ENCODE assay signal across 8 cellular contexts in genomic region chr4:141220655-141221605, GRCh38. TPM values are rescaled to one million over a fixed set of nuclear protein-coding genes. Genes with fewer than 3 reads are reported as not detected.
DNase-seq lines count a peak whose midpoint lies in the region; ATAC-seq and TF ChIP-seq lines count a peak whose summit lies in the region.

ZNF330 (plus strand) TSS chr4:141220895; CDS start chr4:141222372, 1,477 bp downstream.

- H3K27ac ChIP-seq in KMS-11 = peak within 1 kb of the TSS; percentile 86

- ATAC-seq in GM21737 (IDR thresholded peaks at IDR 0.05; ENCODE audit: unreplicated experiment) = peak; percentile 91

- H3K9me3 Mint-ChIP-seq in nephron = no peaks in the 10 kb centered on the region
- H3K9me3 Mint-ChIP-seq in stimulated activated naive CD8-positive, alpha-beta T cell treated with anti-CD3 and anti-CD28 coated beads, Interleukin-15, Interleukin-2, amounts not matched to agents 100 ng/mL and 50 ng/mL, for 24 hours = no peaks in the 10 kb centered on the region

- peak within 1 kb of the TSS; percentile 95 to 99 (median 96) for H3K4me3 Mint-ChIP-seq in nephron
- H3K4me3 Mint-ChIP-seq in stimulated activated naive CD8-positive, alpha-beta T cell treated with anti-CD3 and anti-CD28 coated beads, Interleukin-15, Interleukin-2, amounts not matched to agents 100 ng/mL and 50 ng/mL, for 24 hours = peak within 1 kb of the TSS; percentile 95

- peak; percentile 42 for TF ChIP-seq CTCF in KMS-11 (conservative IDR thresholded peaks at IDR 0.05; ENCODE audit: low read depth, low read length)
- TF ChIP-seq CTCF in fibroblast of the aortic adventitia (IDR thresholded peaks at IDR 0.05; ENCODE audit: insufficient read depth, low read length) = peak; percentile 15
- TF ChIP-seq CTCF in nephron (IDR thresholded peaks at IDR 0.05; ENCODE audit: unreplicated experiment in 3 of 3) = peak in 1 of 3 experiments; percentile 29

- H3K27me3 ChIP-seq in KMS-11 (ENCODE audit: insufficient read depth, low read depth) = no peaks in the 10 kb centered on the region

- H2AFZ ChIP-seq in KMS-11 (ENCODE audit: low read depth) = peak within 1 kb of the TSS; percentile 83

- H4K20me1 ChIP-seq in KMS-11 (ENCODE audit: insufficient read depth) = no peaks in the 10 kb centered on the region; the same call in 1 of the 2 replicates

- TF ChIP-seq POLR2A in Raji (IDR thresholded peaks at IDR 0.05; ENCODE audit: insufficient read depth, low read depth, low read length) = peak; percentile 95

- H3K4me2 ChIP-seq in KMS-11 = peak within 1 kb of the TSS; percentile 73

- H3K27ac Mint-ChIP-seq in nephron = peak within 1 kb of the TSS; percentile 45 to 92 (median 86)
- H3K27ac Mint-ChIP-seq in stimulated activated naive CD8-positive, alpha-beta T cell treated with anti-CD3 and anti-CD28 coated beads, Interleukin-15, Interleukin-2, amounts not matched to agents 100 ng/mL and 50 ng/mL, for 24 hours = peak within 1 kb of the TSS; percentile 95

- H3K79me2 ChIP-seq in KMS-11 (ENCODE audit: insufficient read depth, low read depth) = peaks cover 48% of the 10 kb centered on the region

- DNase-seq in ELF-1 (ENCODE audit: low read depth, low spot score) = peak; percentile 97
- DNase-seq in activated effector memory CD4-positive, alpha-beta T cell treated with anti-CD3 and anti-CD28 coated beads, Interleukin-2, amount 50 U/mL, for 16 hours = peak; percentile 96
- DNase-seq in fibroblast of the aortic adventitia (ENCODE audit: low read depth) = peak; percentile 94

- no peaks in the 10 kb centered on the region; the same call in 1 of the 2 replicates for H3K36me3 ChIP-seq in KMS-11 (ENCODE audit: insufficient read depth)

- H3K9ac ChIP-seq in KMS-11 = peak within 1 kb of the TSS; percentile 98

- H3K36me3 Mint-ChIP-seq in nephron (ENCODE audit: low read depth) = peaks cover 18% of the 10 kb centered on the region
- peaks cover 42% of the 10 kb centered on the region for H3K36me3 Mint-ChIP-seq in stimulated activated naive CD8-positive, alpha-beta T cell treated with anti-CD3 and anti-CD28 coated beads, Interleukin-15, Interleukin-2, amounts not matched to agents 100 ng/mL and 50 ng/mL, for 24 hours (ENCODE audit: low read depth)

- peaks cover 7% of the 10 kb centered on the region for H3K27me3 Mint-ChIP-seq in nephron (ENCODE audit: low read depth)
- peaks cover 7% of the 10 kb centered on the region for H3K27me3 Mint-ChIP-seq in stimulated activated naive CD8-positive, alpha-beta T cell treated with anti-CD3 and anti-CD28 coated beads, Interleukin-15, Interleukin-2, amounts not matched to agents 100 ng/mL and 50 ng/mL, for 24 hours

- H3K4me3 ChIP-seq in KMS-11 (IDR thresholded peaks at IDR 0.05; ENCODE audit: insufficient read depth, low read depth, low read length) = no peak within 1 kb of the TSS
- peak within 1 kb of the TSS; percentile 92 for H3K4me3 ChIP-seq in fibroblast of the aortic adventitia (ENCODE audit: low read depth, low read length)

- H3K4me1 Mint-ChIP-seq in nephron = peaks cover 27% of the 10 kb centered on the region
- H3K4me1 Mint-ChIP-seq in stimulated activated naive CD8-positive, alpha-beta T cell treated with anti-CD3 and anti-CD28 coated beads, Interleukin-15, Interleukin-2, amounts not matched to agents 100 ng/mL and 50 ng/mL, for 24 hours (ENCODE audit: low read depth) = peaks cover 48% of the 10 kb centered on the region

- peaks cover 18% of the 10 kb centered on the region for H3K4me1 ChIP-seq in KMS-11 (ENCODE audit: low read depth, poor library complexity, severe bottlenecking)

RNA-seq across cellular contexts. Expression of gene ZNF330, which starts in this region (rescaled TPM):
- 21.2 and 90.1 TPM in 2 replicates for total RNA-seq in fibroblast of the aortic adventitia (ENCODE audit: low replicate concordance)
